8 cellular contexts compared by ENCODE assay signal in genomic region chr1:65419681-65420589, GRCh38. TPM values are rescaled to one million over a fixed set of nuclear protein-coding genes. Genes with fewer than 3 reads are reported as not detected.
DNase-seq lines count a peak whose midpoint lies in the region; ATAC-seq and TF ChIP-seq lines count a peak whose summit lies in the region.

No MANE protein-coding gene starts in this region.

- no peak for TF ChIP-seq CTCF in psoas muscle (IDR thresholded peaks at IDR 0.05)

- H3K27me3 Mint-ChIP-seq in T-helper 1 cell treated with Interleukin-12 subunit alpha and Interleukin-12 subunit beta and Interleukin-4 antibody, amounts not matched to agents 30 μg/mL and 1 μg/mL, for 36 hours (ENCODE audit: low read depth), result peaks cover 9% of the 10 kb centered on the region

- H3K9me3 ChIP-seq in psoas muscle, result no peaks in the 10 kb centered on the region

- WGBS in psoas muscle, 3 donors, result 1 to 2% (median 1%) methylated on average over 33 to 52 of the region's 52 CpGs
- WGBS in urinary bladder, result under 1% methylated on average over 52 of the region's 52 CpGs

- H3K4me1 Mint-ChIP-seq in T-helper 1 cell treated with Interleukin-12 subunit alpha and Interleukin-12 subunit beta and Interleukin-4 antibody, amounts not matched to agents 30 μg/mL and 1 μg/mL, for 36 hours (ENCODE audit: low read depth), result peaks cover 26% of the 10 kb centered on the region

- H3K36me3 ChIP-seq in psoas muscle (ENCODE audit: insufficient read depth in 1 of 2, low read depth in 1 of 2) (peaks cover 0 to under 1% of the 10 kb centered on the region in 2 donors), urinary bladder (ENCODE audit: insufficient read depth) (no peaks in the 10 kb centered on the region)

- H3K4me3 ChIP-seq in psoas muscle (peak overlapping the region; percentile 91), urinary bladder (ENCODE audit: low read depth, low read length) (peak overlapping the region; percentile 73)

- H3K4me1 ChIP-seq in psoas muscle (peaks cover 34% of the 10 kb centered on the region), urinary bladder (ENCODE audit: insufficient read depth) (no peaks in the 10 kb centered on the region)

- H3K27ac ChIP-seq in psoas muscle (peak overlapping the region; percentile 98), urinary bladder (ENCODE audit: low read depth) (peak overlapping the region; percentile 95)

- ATAC-seq in GM18499 (IDR thresholded peaks at IDR 0.05; ENCODE audit: insufficient read depth, unreplicated experiment), result peak; percentile 82
- peak; percentile 89 for ATAC-seq in HG02938 (IDR thresholded peaks at IDR 0.05; ENCODE audit: unreplicated experiment)
- ATAC-seq in left ventricle myocardium superior, result peak; percentile 96
- ATAC-seq in psoas muscle, result peak; percentile 92 to 97 (median 93)

- intact Hi-C loops in left ventricle myocardium superior (cut with micrococcal nuclease), result no loop called here
- intact Hi-C loops in psoas muscle (cut with DNase I), result loop anchor here (5.0 to 10.0 kb wide), 4 partner anchors 92 to 355 kb away; no protein-coding TSS in a partner anchor

- H3K27ac Mint-ChIP-seq in T-helper 1 cell treated with Interleukin-12 subunit alpha and Interleukin-12 subunit beta and Interleukin-4 antibody, amounts not matched to agents 30 μg/mL and 1 μg/mL, for 36 hours, result peak overlapping the region; percentile 86

- H3K36me3 Mint-ChIP-seq in T-helper 1 cell treated with Interleukin-12 subunit alpha and Interleukin-12 subunit beta and Interleukin-4 antibody, amounts not matched to agents 30 μg/mL and 1 μg/mL, for 36 hours (ENCODE audit: low read depth), result peaks cover 5% of the 10 kb centered on the region

- no peaks in the 10 kb centered on the region for H3K27me3 ChIP-seq in psoas muscle (ENCODE audit: insufficient read depth in 3 of 3, low read length in 2 of 3)

- no peak overlapping the region for H3K4me3 Mint-ChIP-seq in T-helper 1 cell treated with Interleukin-12 subunit alpha and Interleukin-12 subunit beta and Interleukin-4 antibody, amounts not matched to agents 30 μg/mL and 1 μg/mL, for 36 hours

- H3K9me3 Mint-ChIP-seq in T-helper 1 cell treated with Interleukin-12 subunit alpha and Interleukin-12 subunit beta and Interleukin-4 antibody, amounts not matched to agents 30 μg/mL and 1 μg/mL, for 36 hours, result no peaks in the 10 kb centered on the region

- DNase-seq in NCI-H1694 (lab: John Stamatoyannopoulos, UW) (peak; percentile 97), amygdala (lab: John Stamatoyannopoulos, UW) (peak; percentile 66 to 99 (median 95)), left ventricle myocardium superior (peak; percentile 99), psoas muscle (peak; percentile 97 to 99)

RNA-seq across cellular contexts. Expression of gene LEPR, which starts 0.5 kb away (rescaled TPM):
- total RNA-seq in left ventricle myocardium superior, result 4.4 TPM
- total RNA-seq in psoas muscle, result 1 to 10 TPM; 1.8 to 7.8 (median 4.7) TPM
- 1 to 10 TPM in 2 of 3 donors, under 1 TPM in 1; 0.73 to 2.1 (median 1.5) TPM for polyA plus RNA-seq in psoas muscle
- 32.1 TPM for total RNA-seq in urinary bladder
- polyA plus RNA-seq in urinary bladder, result 13.5 TPM

RNA-seq across cellular contexts. Expression of gene LEPROT, which starts 0.5 kb away (rescaled TPM):
- total RNA-seq in left ventricle myocardium superior, result 49.0 TPM
- total RNA-seq in psoas muscle, result 10 to 100 TPM; 20.3 to 34.5 (median 27.6) TPM
- polyA plus RNA-seq in psoas muscle, result 10 to 100 TPM; 14.9 to 28.7 (median 22.9) TPM
- 85.0 TPM for total RNA-seq in urinary bladder
- polyA plus RNA-seq in urinary bladder, result 74.5 TPM

Comparison
In these comparisons a context has a peak if more than half of its experiments do, and no peak if none do; other contexts are left out.
1. Peak in every context shown above with its lines: DNase-seq, ATAC-seq, H3K4me3 ChIP-seq and H3K27ac ChIP-seq.